In the genomic region with DNA sequence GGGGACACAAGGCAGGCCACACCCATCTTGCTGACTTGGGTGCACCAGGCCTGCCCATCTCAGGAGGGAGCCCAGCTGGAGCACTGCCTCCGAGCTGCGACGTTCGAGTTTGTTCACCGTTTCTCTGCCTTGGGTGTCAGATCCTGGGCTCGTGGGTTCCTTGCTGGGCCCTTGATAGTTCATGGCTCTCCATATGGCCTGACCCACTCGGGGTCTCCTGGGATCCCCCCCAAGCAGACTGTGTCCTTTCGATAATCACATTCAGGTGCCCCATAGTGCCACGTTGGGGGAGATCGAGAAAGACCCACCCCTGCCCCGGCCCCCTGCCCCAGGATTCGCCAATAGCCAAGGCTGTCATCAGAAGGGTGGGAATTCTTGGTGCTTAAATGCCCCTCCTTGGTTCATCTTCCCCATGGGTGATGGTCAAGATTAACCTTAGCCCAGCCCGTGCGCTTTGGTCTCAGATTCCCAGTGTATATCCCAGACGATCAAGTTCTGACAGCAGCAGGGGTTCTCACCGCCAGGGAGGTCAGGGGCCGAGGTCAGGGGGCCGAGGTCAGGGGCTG, we compare ENCODE assay signal across 22 cellular contexts. TPM values are rescaled to one million over a fixed set of nuclear protein-coding genes. Genes with fewer than 3 reads are reported as not detected.
DNase-seq lines count a peak whose midpoint lies in the region; ATAC-seq, FAIRE-seq and TF ChIP-seq lines count a peak whose summit lies in the region.
"Had no signal": no experiment of that assay in that cellular context is flagged by ENCODE, and none has a peak within 500 bp of the region (broad histone marks: within the 10 kb centered on the region; RNA-seq: fewer than 3 reads in every experiment).

No MANE protein-coding gene starts in this region.

- no peaks in the 10 kb centered on the region for H3K9me3 ChIP-seq in HepG2 (ENCODE audit: low read length)
- H3K9me3 ChIP-seq in aorta (ENCODE audit: control insufficient read depth, low read length) = no peaks in the 10 kb centered on the region
- H3K9me3 ChIP-seq: BLaER1 had no signal

- no peaks in the 10 kb centered on the region for H3K4me1 Mint-ChIP-seq in chondrocyte (ENCODE audit: low read depth)
- H3K4me1 Mint-ChIP-seq: CD14-positive monocyte had no signal

- H3K27me3 ChIP-seq in H7 (ENCODE audit: control insufficient read depth, insufficient read depth, low read length) = no peaks in the 10 kb centered on the region; the same call in 1 of the 2 replicates
- peaks cover 3 to 38% of the 10 kb centered on the region in 2 experiments; a peak in 3 of 5 replicates for H3K27me3 ChIP-seq in HepG2 (ENCODE audit: control insufficient read depth in 1 of 2, insufficient read depth in 2 of 2, low read length in 2 of 2)
- H3K27me3 ChIP-seq in aorta (ENCODE audit: control insufficient read depth in 1 of 2, insufficient read depth in 2 of 2, low read length in 1 of 2) = no peaks in the 10 kb centered on the region

- no peak for TF ChIP-seq EP300 in HepG2 (IDR thresholded peaks at IDR 0.05; ENCODE audit: low read depth in 2 of 2, low read length in 2 of 2)
- TF ChIP-seq EP300 in HepG2 (CRISPR knock-in tag; IDR thresholded peaks at IDR 0.05; ENCODE audit: borderline replicate concordance) = no peak

- TF ChIP-seq POLR2A in HepG2 (IDR thresholded peaks at IDR 0.05; ENCODE audit: insufficient read depth in 1 of 2, low read depth in 2 of 2, low read length in 2 of 2) = no peak

- ATAC-seq in HepG2 (no peak), aorta (ENCODE audit: low FRiP score) (no peak)

- no peaks in the 10 kb centered on the region; the same call in 1 of the 2 replicates for H3K36me3 ChIP-seq in H7 (replicated peaks; ENCODE audit: control insufficient read depth, insufficient read depth, low read length)
- H3K36me3 ChIP-seq in HepG2 (replicated peaks in 1 of 2; ENCODE audit: control insufficient read depth in 1 of 2, insufficient read depth in 2 of 2, low read length in 2 of 2) = no peaks in the 10 kb centered on the region
- H3K36me3 ChIP-seq in aorta (ENCODE audit: control insufficient read depth in 1 of 2, insufficient read depth in 2 of 2, low read length in 1 of 2) = no peaks in the 10 kb centered on the region
- H3K36me3 ChIP-seq: BLaER1 had no signal

- no peaks in the 10 kb centered on the region; the same call in 1 of the 2 replicates for H4K20me1 ChIP-seq in HepG2 (ENCODE audit: insufficient read depth, low read length)
- H4K20me1 ChIP-seq: BLaER1 had no signal

- FAIRE-seq in HepG2 (lab: Jason Lieb, UNC) = no peak
- FAIRE-seq: GM12892 had no signal

- 73% methylated on average over 9 of the region's 18 CpGs for WGBS in HepG2 (ENCODE audit: low lambda C conversion rate)
- WGBS in aorta, 2 donors = 94% methylated on average over 18 of the region's 18 CpGs

- H3K27ac ChIP-seq in HepG2 (ENCODE audit: extremely low read length, insufficient read depth, low read length) (no peak overlapping the region), aorta (ENCODE audit: low read depth in 1 of 2, low read length in 2 of 2) (no peak overlapping the region)
- H3K27ac ChIP-seq: BLaER1, HL-60 had no signal

- intact Hi-C loops in HepG2 (cut with micrococcal nuclease; ENCODE audit: unreplicated experiment) = no loop called here
- intact Hi-C loops in aorta (cut with DNase I) = no loop called here
- intact Hi-C loops in head of caudate nucleus (cut with DNase I) = no loop called here

- peaks cover 2% of the 10 kb centered on the region for H3K4me1 ChIP-seq in HepG2 (ENCODE audit: insufficient read depth, low read length)
- no peaks in the 10 kb centered on the region for H3K4me1 ChIP-seq in aorta (ENCODE audit: control insufficient read depth in 1 of 2, insufficient read depth in 2 of 2, low read length in 2 of 2)

- no peaks in the 10 kb centered on the region for H3K9me3 Mint-ChIP-seq in chondrocyte (ENCODE audit: low read depth)
- H3K9me3 Mint-ChIP-seq: CD14-positive monocyte; CD4-positive, alpha-beta memory T cell; HFFc6; IgD-negative memory B cell had no signal

- H3K4me2 ChIP-seq in HepG2 (ENCODE audit: low read depth, low read length) = no peak overlapping the region
- H3K4me2 ChIP-seq: BLaER1 had no signal

- H3K36me3 Mint-ChIP-seq in chondrocyte (ENCODE audit: low read depth) = no peaks in the 10 kb centered on the region
- H3K36me3 Mint-ChIP-seq: CD14-positive monocyte; CD4-positive, alpha-beta memory T cell had no signal

- in situ Hi-C loops in HepG2 (cut with HindIII; ENCODE audit: extremely low pct_ligation_motif_present, low pct_unique_long_range_greater_than_20kb) = no loop called here

- no peak overlapping the region for H2AFZ ChIP-seq in HepG2 (ENCODE audit: low read length)

- H3K4me3 Mint-ChIP-seq in chondrocyte (ENCODE audit: unreplicated experiment) = no peak overlapping the region
- H3K4me3 Mint-ChIP-seq: CD14-positive monocyte; CD4-positive, alpha-beta memory T cell; HFFc6; IgD-negative memory B cell had no signal

- H3K9ac ChIP-seq in HepG2 (ENCODE audit: insufficient read depth, low read depth, low read length) = no peak overlapping the region
- H3K9ac ChIP-seq: BLaER1 had no signal

- BruUV-seq in HepG2 (replicated peaks; lab: Mats Ljungman, UMichigan) = no TSS peak

- no peak overlapping the region for H3K4me3 ChIP-seq in H7 (ENCODE audit: insufficient read depth, low read depth, low read length)
- H3K4me3 ChIP-seq in HepG2 (replicated peaks in 1 of 3; ENCODE audit: insufficient read depth in 1 of 3, low read depth in 2 of 3, low read length in 3 of 3) = no peak overlapping the region
- no peak overlapping the region for H3K4me3 ChIP-seq in aorta (ENCODE audit: low read length in 2 of 2)
- H3K4me3 ChIP-seq: BLaER1 had no signal

- H3K79me2 ChIP-seq in HepG2 (ENCODE audit: insufficient read depth, low read length) = no peaks in the 10 kb centered on the region

- TF ChIP-seq RAD21 in HepG2 (CRISPR knock-in tag; IDR thresholded peaks at IDR 0.05) = no peak

- CTCF ChIA-PET in HepG2 (lab: Yijun Ruan, JAX; ENCODE audit: low intra/inter-chr PET ratio, low total read pairs) = no interaction called here

- peaks cover 9% of the 10 kb centered on the region for H3K27me3 Mint-ChIP-seq in chondrocyte (ENCODE audit: low read depth)

- H3K27ac Mint-ChIP-seq in chondrocyte (ENCODE audit: unreplicated experiment) = no peak overlapping the region
- H3K27ac Mint-ChIP-seq: CD14-positive monocyte; CD4-positive, alpha-beta memory T cell; HFFc6; IgD-negative memory B cell had no signal

- POLR2A ChIA-PET in HepG2 (lab: Yijun Ruan, JAX) = no interaction called here

- TF ChIP-seq CTCF in chondrocyte (IDR thresholded peaks at IDR 0.05) (no peak), HepG2 (CRISPR knock-in tag; IDR thresholded peaks at IDR 0.05) (no peak)

- DNase-seq in H7 (peak; percentile 29), chondrocyte (ENCODE audit: low spot score) (peak; percentile 57), HepG2 (ENCODE audit: low spot score) (no peak), aorta (peak; percentile 29 to 52), activated T-cell treated with anti-CD3 and anti-CD28 coated beads for 4 hours (no peak), head of caudate nucleus (no peak), ecto neural progenitor cell (ENCODE audit: low spot score) (no peak)
- DNase-seq: 8988T; CD4-positive, alpha-beta memory T cell; DMS153; DMS79; GDM1; HCEC 1CT; HFFc6 had no signal

RNA-seq across cellular contexts. Expression of a gene that starts 7.4 kb away (rescaled TPM):
- total RNA-seq in H7 (2014; rRNA removed; shearing (Covaris generic)) = 1.4 and 3.7 TPM in 2 replicates
- total RNA-seq in chondrocyte (1.0 to 4.7 TPM (median 1.3 TPM) in 3 replicates), HepG2 (2016; rRNA removed; fragmentation: Illumina TruSeq; extraction: Trizol) (not detected in 2 replicates), aorta (1 to 10 TPM; 1.2 to 1.9 TPM)
- total RNA-seq in HepG2 (2016; cell fraction: cytosol; rRNA removed; fragmentation: Illumina TruSeq; extraction: Trizol; ENCODE audit: low read depth) = not detected in 2 replicates
- total RNA-seq in HepG2 (2016; cell fraction: insoluble cytoplasmic fraction; rRNA removed; fragmentation: Illumina TruSeq; extraction: Trizol) = not detected in 2 replicates
- total RNA-seq in HepG2 (2016; cell fraction: membrane; rRNA removed; fragmentation: Illumina TruSeq; extraction: Trizol) = not detected in 2 replicates
- total RNA-seq in HepG2 (2016; cell fraction: nucleus; rRNA removed; fragmentation: Illumina TruSeq; extraction: Trizol) = not detected in 2 replicates
- polyA plus RNA-seq in HepG2 (2011; rRNA removed) (not detected in 2 replicates), aorta (1 to 10 TPM; 1.6 to 6.8 TPM)
- not detected in 2 replicates for polyA plus RNA-seq in HepG2 (2011; cell fraction: cytosol; rRNA removed)
- polyA plus RNA-seq in HepG2 (2011; cell fraction: nucleus; rRNA removed) = not detected in 2 replicates
- not detected in 2 replicates for polyA plus RNA-seq in HepG2 (2012)
- not detected in 2 replicates for polyA plus RNA-seq in HepG2 (2016; cell fraction: cytosol; fragmentation: Illumina TruSeq; extraction: Trizol; ENCODE audit: low read depth)
- polyA plus RNA-seq in HepG2 (2016; cell fraction: insoluble cytoplasmic fraction; fragmentation: Illumina TruSeq; extraction: Trizol; ENCODE audit: low read depth) = not detected in 2 replicates
- not detected in 2 replicates for polyA plus RNA-seq in HepG2 (2016; cell fraction: membrane; fragmentation: Illumina TruSeq; extraction: Trizol; ENCODE audit: low read depth)
- not detected in 2 replicates for polyA plus RNA-seq in HepG2 (2016; cell fraction: nucleus; fragmentation: Illumina TruSeq; extraction: Trizol; ENCODE audit: insufficient read depth, low read depth)
- polyA minus RNA-seq in HepG2 (2011; rRNA and poly(A)+ RNA removed; ENCODE audit: low replicate concordance) = not detected in 2 replicates
- not detected in 2 replicates for polyA minus RNA-seq in HepG2 (2011; cell fraction: cytosol; rRNA and poly(A)+ RNA removed)
- not detected in 2 replicates for polyA minus RNA-seq in HepG2 (2011; cell fraction: nucleus; rRNA and poly(A)+ RNA removed)
- total RNA-seq: CD4-positive, alpha-beta memory T cell; H4; HFFc6; HT1080 had no signal
- polyA plus RNA-seq: AG04450; CD14-positive monocyte; CD4-positive, alpha-beta memory T cell; IgD-negative memory B cell had no signal

Comparison
In these comparisons a context has a peak if more than half of its experiments do, and no peak if none do; other contexts are left out.
1. DNase-seq: peak in H7 (single experiment), chondrocyte (single experiment) and aorta (2 of 2); none in HepG2 (single experiment), activated T-cell treated with anti-CD3 and anti-CD28 coated beads for 4 hours (single experiment), head of caudate nucleus (0 of 42) and ecto neural progenitor cell (single experiment).